In genomic region chr5:142969186-142969585, GRCh38 we compare ENCODE assay signal across 15 cellular contexts.
DNase-seq lines count a peak whose midpoint lies in the region; ATAC-seq and TF ChIP-seq lines count a peak whose summit lies in the region.
"Had no signal": no experiment of that assay in that cellular context is flagged by ENCODE, and none has a peak within 500 bp of the region (broad histone marks: within the 10 kb centered on the region; RNA-seq: fewer than 3 reads in every experiment).

No MANE protein-coding gene starts in this region.

- no peaks in the 10 kb centered on the region for H3K27me3 Mint-ChIP-seq in activated T-helper 17 cell treated with anti-CD3 and anti-CD28 coated beads, Interleukin-2, amount 50 U/mL, for 72 hours
- H3K27me3 Mint-ChIP-seq in endothelial cell (ENCODE audit: unreplicated experiment): peaks cover 7% of the 10 kb centered on the region

- H3K4me1 ChIP-seq in BLaER1: peaks cover 57% of the 10 kb centered on the region
- H3K4me1 ChIP-seq in tibial artery: peaks cover 0 to 37% (median 9%) of the 10 kb centered on the region in 4 donors

- ATAC-seq in activated T-helper 17 cell treated with anti-CD3 and anti-CD28 coated beads, Interleukin-2, amount 50 U/mL, for 72 hours (replicated peaks): no peak
- no peak for ATAC-seq in HG03521 (IDR thresholded peaks at IDR 0.05; ENCODE audit: unreplicated experiment)
- ATAC-seq in GM18868 (IDR thresholded peaks at IDR 0.05; ENCODE audit: unreplicated experiment): no peak

- TF ChIP-seq CTCF in endothelial cell (IDR thresholded peaks at IDR 0.05; ENCODE audit: unreplicated experiment) (no peak), tibial artery (IDR thresholded peaks at IDR 0.05) (no peak)

- H3K9ac ChIP-seq in BLaER1: no peak overlapping the region

- H3K4me3 ChIP-seq in BLaER1: no peak overlapping the region
- H3K4me3 ChIP-seq in tibial artery: no peak overlapping the region

- H3K27me3 ChIP-seq in BLaER1 (no peaks in the 10 kb centered on the region), tibial artery (no peaks in the 10 kb centered on the region)

- H3K4me2 ChIP-seq in BLaER1: peak overlapping the region; percentile 6

- H3K36me3 ChIP-seq in BLaER1 (no peaks in the 10 kb centered on the region), tibial artery (no peaks in the 10 kb centered on the region)

- no peak overlapping the region for H3K4me3 Mint-ChIP-seq in activated T-helper 17 cell treated with anti-CD3 and anti-CD28 coated beads, Interleukin-2, amount 50 U/mL, for 72 hours
- peak overlapping the region; percentile 7 for H3K4me3 Mint-ChIP-seq in endothelial cell (ENCODE audit: unreplicated experiment)
- H3K4me3 Mint-ChIP-seq: IgD-negative memory B cell had no signal

- no peaks in the 10 kb centered on the region for H3K9me3 Mint-ChIP-seq in activated T-helper 17 cell treated with anti-CD3 and anti-CD28 coated beads, Interleukin-2, amount 50 U/mL, for 72 hours
- no peaks in the 10 kb centered on the region for H3K9me3 Mint-ChIP-seq in endothelial cell (ENCODE audit: unreplicated experiment)
- H3K9me3 Mint-ChIP-seq: IgD-negative memory B cell had no signal

- peak overlapping the region; percentile 28 for H3K27ac Mint-ChIP-seq in activated T-helper 17 cell treated with anti-CD3 and anti-CD28 coated beads, Interleukin-2, amount 50 U/mL, for 72 hours
- no peak overlapping the region for H3K27ac Mint-ChIP-seq in endothelial cell (ENCODE audit: unreplicated experiment)
- H3K27ac Mint-ChIP-seq: IgD-negative memory B cell had no signal

- H3K4me1 Mint-ChIP-seq in activated T-helper 17 cell treated with anti-CD3 and anti-CD28 coated beads, Interleukin-2, amount 50 U/mL, for 72 hours: peaks cover 7% of the 10 kb centered on the region
- peaks cover 16% of the 10 kb centered on the region for H3K4me1 Mint-ChIP-seq in endothelial cell (ENCODE audit: unreplicated experiment)

- H3K9me3 ChIP-seq in BLaER1 (peaks cover 1% of the 10 kb centered on the region; the same call in 1 of the 2 replicates), tibial artery (no peaks in the 10 kb centered on the region)

- DNase-seq in DMS 273 (lab: John Stamatoyannopoulos, UW; ENCODE audit: unreplicated experiment): peak; percentile 33
- no peak for DNase-seq in DMS 273 treated with DMSO at 0.1 percent for 48 hours (lab: John Stamatoyannopoulos, UW)
- DNase-seq in endothelial cell (ENCODE audit: low spot score): no peak
- no peak for DNase-seq in tibial artery
- DNase-seq: DMS79, HCEC 1CT, NCI-H1930, NCI-H510A had no signal

- intact Hi-C loops in tibial artery (cut with DNase I; ENCODE audit: low total_unique reads): no loop called here

- no peaks in the 10 kb centered on the region for H4K20me1 ChIP-seq in BLaER1

- H3K27ac ChIP-seq in BLaER1: 0 out of 2 replicates have a peak overlapping the region, but pooled peaks have one; percentile 32
- H3K27ac ChIP-seq in tibial artery: no peak overlapping the region
- H3K27ac ChIP-seq: 22Rv1, C4-2B had no signal

- H3K36me3 Mint-ChIP-seq in activated T-helper 17 cell treated with anti-CD3 and anti-CD28 coated beads, Interleukin-2, amount 50 U/mL, for 72 hours (ENCODE audit: low read depth): no peaks in the 10 kb centered on the region
- H3K36me3 Mint-ChIP-seq in endothelial cell (ENCODE audit: low read depth, unreplicated experiment): peaks cover 18% of the 10 kb centered on the region
